ENCODE assay signal across 8 cellular contexts in the genomic region with DNA sequence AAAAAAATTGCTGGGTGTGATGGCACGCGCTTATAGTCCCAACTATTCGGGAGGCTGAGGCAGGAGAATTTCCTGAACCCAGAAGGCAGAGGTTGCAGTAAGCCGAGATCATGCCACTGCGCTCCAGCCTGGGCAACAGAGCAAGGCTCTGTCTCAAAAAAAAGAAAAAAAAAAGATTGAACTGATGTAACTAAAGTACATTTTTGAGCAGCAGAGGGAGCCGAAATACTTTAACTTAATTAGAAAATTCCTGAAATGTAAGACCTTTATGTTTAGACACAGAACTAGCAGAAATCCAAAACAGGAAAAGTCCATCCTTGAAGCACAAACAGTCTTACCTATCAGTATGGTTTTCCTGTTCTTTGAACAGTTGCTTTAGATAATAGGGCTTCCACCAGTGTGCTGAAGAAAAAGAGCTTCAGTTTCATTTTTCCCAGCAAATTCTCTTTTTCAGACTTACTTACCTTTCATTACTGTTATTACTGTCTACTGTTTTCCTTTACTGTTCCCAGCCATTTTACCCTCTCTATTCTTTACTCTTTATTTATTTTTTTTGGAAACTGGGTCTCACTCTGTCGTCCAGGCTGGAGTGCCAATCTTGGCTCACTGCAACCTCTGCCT. TPM values are rescaled to one million over a fixed set of nuclear protein-coding genes. Genes with fewer than 3 reads are reported as not detected.
DNase-seq lines count a peak whose midpoint lies in the region; ATAC-seq, FAIRE-seq and TF ChIP-seq lines count a peak whose summit lies in the region.

No MANE protein-coding gene starts in this region.

- no peak for ATAC-seq in HG03469 (IDR thresholded peaks at IDR 0.05; ENCODE audit: unreplicated experiment)
- ATAC-seq in GM19395 (IDR thresholded peaks at IDR 0.05; ENCODE audit: unreplicated experiment) = no peak

- H3K27ac Mint-ChIP-seq in immature natural killer cell = peak overlapping the region in 4 of 6 donors; percentile 34 to 74 (median 53)

- peaks cover 0 to 3% (median 2%) of the 10 kb centered on the region in 3 donors for H3K27me3 Mint-ChIP-seq in immature natural killer cell (ENCODE audit: low read depth in 3 of 3)

- peaks cover 24 to 28% of the 10 kb centered on the region in 2 donors for H3K4me1 Mint-ChIP-seq in immature natural killer cell

- no peak overlapping the region for H3K4me3 Mint-ChIP-seq in immature natural killer cell

- peak; percentile 35 for TF ChIP-seq CTCF in C4-2B (conservative IDR thresholded peaks at IDR 0.05)

- peaks cover 0 to 40% (median 15%) of the 10 kb centered on the region in 3 donors for H3K36me3 Mint-ChIP-seq in immature natural killer cell

- H3K27ac ChIP-seq in C4-2B = no peak overlapping the region

- FAIRE-seq in TTC549 (lab: Jason Lieb, UNC) = peak; percentile 58

- DNase-seq in H4 (ENCODE audit: low spot score) = peak; percentile 25
- DNase-seq in immature natural killer cell = peak in 2 of 3 donors; percentile 6 to 14
- no peak for DNase-seq in NCI-H2227 treated with DMSO at 0.1 percent for 48 hours (lab: John Stamatoyannopoulos, UW)
- DNase-seq in NCI-H510A (lab: John Stamatoyannopoulos, UW) = no peak

- no peaks in the 10 kb centered on the region for H3K9me3 Mint-ChIP-seq in immature natural killer cell

RNA-seq across cellular contexts. Expression of a gene that starts 33.4 kb away (rescaled TPM):
- total RNA-seq in H4 (2014; rRNA removed; shearing (Covaris generic)) = 9.0 and 11.0 TPM in 2 replicates
- 10 to 100 TPM in 1 of 3 donors, 1 to 10 TPM in 1, under 1 TPM in 1; 0.04 to 11.3 (median 2.6) TPM for polyA plus RNA-seq in immature natural killer cell

RNA-seq across cellular contexts. Expression of a gene that starts 39.3 kb away (rescaled TPM):
- 4.8 and 6.1 TPM in 2 replicates for total RNA-seq in H4 (2014; rRNA removed; shearing (Covaris generic))
- 10 to 100 TPM; 34.6 to 48.2 (median 44.1) TPM for polyA plus RNA-seq in immature natural killer cell

RNA-seq across cellular contexts. Expression of a gene that starts 45.7 kb away (rescaled TPM):
- 158 and 274 TPM in 2 replicates for total RNA-seq in H4 (2014; rRNA removed; shearing (Covaris generic))
- polyA plus RNA-seq in immature natural killer cell = 10 to 100 TPM in 1 of 3 donors, 1 to 10 TPM in 2; 5.3 to 10.9 (median 7.6) TPM

Comparison
In these comparisons a context has a peak if more than half of its experiments do, and no peak if none do; other contexts are left out.
1. DNase-seq: peak in H4 (single experiment) and immature natural killer cell (2 of 3); none in NCI-H2227 treated with DMSO at 0.1 percent for 48 hours (single experiment) and NCI-H510A (single experiment).